ENCODE assay signal across 15 cellular contexts in the genomic region with DNA sequence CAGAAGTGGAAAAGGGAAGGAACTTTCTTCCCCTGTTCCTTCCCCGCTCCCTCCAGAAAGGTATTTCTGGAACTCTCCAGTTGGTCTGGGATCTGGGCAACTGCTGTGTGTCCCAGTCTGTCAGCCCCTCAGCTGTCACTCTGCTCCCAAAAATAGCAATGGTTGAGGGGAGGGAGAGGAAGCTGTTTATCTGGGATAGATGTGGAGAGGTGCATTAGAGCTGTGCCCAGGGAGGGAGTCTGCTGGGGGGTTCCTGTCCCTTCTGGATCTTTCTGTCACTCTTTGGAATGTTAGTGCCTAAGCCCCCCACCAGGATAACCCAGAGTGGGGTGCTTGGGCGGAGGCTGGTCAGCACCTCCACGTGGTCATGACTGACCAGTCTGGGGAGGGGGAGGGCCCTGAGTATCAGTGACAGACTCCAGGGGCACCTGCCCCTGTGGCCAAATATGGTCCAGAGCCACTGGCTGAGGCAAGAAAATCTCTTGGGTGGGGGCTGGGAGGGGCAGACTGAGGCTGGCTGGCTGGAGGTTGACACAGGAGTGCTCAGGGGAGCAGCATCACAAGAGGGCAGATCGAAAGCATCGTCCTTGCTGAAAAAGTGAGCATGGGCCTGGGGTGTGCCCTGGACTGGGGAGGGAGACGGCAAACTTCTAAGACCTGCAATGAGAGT. TPM values are rescaled to one million over a fixed set of nuclear protein-coding genes. Genes with fewer than 3 reads are reported as not detected.
"Had no signal": no experiment of that assay in that cellular context is flagged by ENCODE, and none has a peak within 500 bp of the region (broad histone marks: within the 10 kb centered on the region; RNA-seq: fewer than 3 reads in every experiment).

Gene UNC45B, plus strand, starts transcription at position 505 of the 670 bp plus-strand sequence. CDS start 447 bp downstream, outside the sequence.

- H3K9me3 Mint-ChIP-seq: activated T-helper 1 cell treated with anti-CD3 and anti-CD28 coated beads, Interleukin-12 subunit alpha, Interleukin-12 subunit beta, Interleukin-2, Interleukin-4 antibody, amounts not matched to agents 30 ng/mL and 10 ng/mL and 1 ng/mL, durations not matched to agents 14 hours and 24 hours and 36 hours; dendritic cell treated with granulocyte-macrophage colony-stimulating factor and Interleukin-4, amounts not matched to agents 40 ng/mL and 50 ng/mL, for 4 days had no signal

- H3K27me3 ChIP-seq: right lobe of liver had no signal

- H3K4me1 ChIP-seq: right lobe of liver had no signal

- ATAC-seq: activated CD4-positive, alpha-beta T cell treated with anti-CD3 and anti-CD28 coated beads for 36 hours; activated CD8-positive, alpha-beta T cell treated with anti-CD3 and anti-CD28 coated beads, Interleukin-2, amount 10 ng/mL, durations not matched to agents 7 days and 5 days; left colon had no signal

- H3K27ac Mint-ChIP-seq: activated CD4-positive, alpha-beta T cell treated with anti-CD3 and anti-CD28 coated beads for 36 hours; activated T-helper 1 cell treated with anti-CD3 and anti-CD28 coated beads, Interleukin-12 subunit alpha, Interleukin-12 subunit beta, Interleukin-2, Interleukin-4 antibody, amounts not matched to agents 30 ng/mL and 10 ng/mL and 1 ng/mL, durations not matched to agents 14 hours and 24 hours and 36 hours; dendritic cell treated with granulocyte-macrophage colony-stimulating factor and Interleukin-4, amounts not matched to agents 40 ng/mL and 50 ng/mL, for 4 days had no signal

- H3K9me3 ChIP-seq: right lobe of liver, tibial artery had no signal

- DNase-seq: activated CD4-positive, alpha-beta T cell treated with anti-CD3 and anti-CD28 coated beads for 36 hours; activated CD8-positive, alpha-beta T cell treated with anti-CD3 and anti-CD28 coated beads, Interleukin-2, amount 10 ng/mL, durations not matched to agents 7 days and 5 days; activated naive CD4-positive, alpha-beta T cell; central memory CD4-positive, alpha-beta T cell; erythroblast; left colon; RPMI8226; stimulated activated CD4-positive, alpha-beta T cell treated with anti-CD3 and anti-CD28 coated beads, Interleukin-4, amount 100 ng/mL, for 24 hours; T-helper 1 cell; tibial artery had no signal

- H3K27me3 Mint-ChIP-seq: activated CD4-positive, alpha-beta T cell treated with anti-CD3 and anti-CD28 coated beads for 36 hours had no signal

- H3K4me3 ChIP-seq: right lobe of liver, tibial artery had no signal

- H3K27ac ChIP-seq: right lobe of liver, tibial artery, VCaP had no signal

- H3K36me3 ChIP-seq: right lobe of liver, tibial artery had no signal

- H3K4me3 Mint-ChIP-seq: activated CD4-positive, alpha-beta T cell treated with anti-CD3 and anti-CD28 coated beads for 36 hours; activated CD8-positive, alpha-beta T cell treated with anti-CD3 and anti-CD28 coated beads, Interleukin-2, amount 10 ng/mL, durations not matched to agents 7 days and 5 days; activated T-helper 1 cell treated with anti-CD3 and anti-CD28 coated beads, Interleukin-12 subunit alpha, Interleukin-12 subunit beta, Interleukin-2, Interleukin-4 antibody, amounts not matched to agents 30 ng/mL and 10 ng/mL and 1 ng/mL, durations not matched to agents 14 hours and 24 hours and 36 hours; dendritic cell treated with granulocyte-macrophage colony-stimulating factor and Interleukin-4, amounts not matched to agents 40 ng/mL and 50 ng/mL, for 4 days had no signal

RNA-seq across cellular contexts. Expression of gene UNC45B, which starts in this region (rescaled TPM):
- total RNA-seq: activated CD8-positive, alpha-beta T cell treated with anti-CD3 and anti-CD28 coated beads, Interleukin-2, amount 10 ng/mL, durations not matched to agents 7 days and 5 days; activated T-helper 1 cell treated with anti-CD3 and anti-CD28 coated beads, Interleukin-12 subunit alpha, Interleukin-12 subunit beta, Interleukin-2, Interleukin-4 antibody, amounts not matched to agents 30 ng/mL and 10 ng/mL and 1 ng/mL, durations not matched to agents 14 hours and 24 hours and 36 hours; left colon; SK-MEL-5 had no signal
